In the genomic region with DNA sequence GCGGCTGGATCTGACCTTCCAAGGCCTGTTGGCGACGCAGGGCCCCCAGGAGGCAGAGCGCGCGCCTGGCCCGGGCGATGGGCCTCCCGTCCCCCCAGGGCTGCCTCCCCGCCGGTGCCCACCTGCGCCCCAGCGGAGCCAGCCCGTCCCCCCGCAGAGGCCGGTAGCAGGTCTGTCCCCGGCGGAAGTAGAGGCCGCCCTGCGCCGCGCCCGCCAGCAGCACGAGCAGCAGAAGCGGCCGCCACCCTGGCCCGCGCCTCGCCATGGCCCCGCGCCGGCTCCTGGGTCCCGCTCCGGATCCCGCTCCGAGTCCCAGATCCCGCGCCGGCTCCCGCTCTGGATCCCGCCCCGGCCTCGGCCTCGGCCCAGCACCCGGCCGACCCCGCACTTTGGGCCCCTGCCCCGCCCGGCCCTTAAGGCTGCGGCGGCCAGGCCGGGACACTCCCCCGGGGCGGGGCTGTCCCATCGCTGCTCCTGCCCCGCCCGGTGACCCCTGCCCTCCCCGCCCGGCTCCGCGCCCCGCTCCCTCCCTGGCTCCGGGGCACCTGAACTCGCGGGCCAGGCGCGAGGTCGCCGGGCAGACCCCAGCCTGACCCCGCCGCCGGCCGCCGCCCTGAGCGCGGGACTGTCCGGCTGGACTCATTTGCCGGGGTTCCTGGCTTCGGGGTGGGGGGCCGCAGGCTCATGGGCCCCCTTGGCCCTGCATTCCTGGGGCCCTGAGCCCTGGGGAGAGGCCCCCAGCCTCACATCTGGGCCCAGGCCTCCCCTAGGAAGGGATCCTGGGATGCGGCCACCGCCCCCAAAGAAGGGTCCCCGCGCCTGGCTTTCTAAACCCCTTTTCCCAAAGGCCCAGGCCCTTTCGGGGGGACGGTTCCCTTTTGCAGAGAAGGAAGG, we compare ENCODE assay signal across 8 cellular contexts. TPM values are rescaled to one million over a fixed set of nuclear protein-coding genes. Genes with fewer than 3 reads are reported as not detected.
A peak's percentile ranks its signal among the peaks of the same experiment; 100 is the strongest.
DNase-seq lines count a peak whose midpoint lies in the region; ATAC-seq and TF ChIP-seq lines count a peak whose summit lies in the region.

A gene (minus strand): TSS at position 391 of the 894 bp plus-strand sequence. CDS start 126 bp downstream, at position 265.

- peak; percentile 91 for DNase-seq in AG08396 (ENCODE audit: low spot score)
- peak; percentile 88 for DNase-seq in GM20000 (ENCODE audit: low spot score)
- DNase-seq in NT2/D1 (ENCODE audit: low read depth, low spot score) = peak; percentile 6
- DNase-seq in Right ventricle myocardium inferior (ENCODE audit: missing footprints) = peak; percentile 89
- peak; percentile 87 for DNase-seq in posterior vena cava (ENCODE audit: low spot score)
- no peak for DNase-seq in midbrain (lab: John Stamatoyannopoulos, UW)
- DNase-seq in putamen (ENCODE audit: low spot score) = no peak

- H3K36me3 Mint-ChIP-seq in activated naive CD8-positive, alpha-beta T cell = no peaks in the 10 kb centered on the region

- peaks cover 19% of the 10 kb centered on the region for H3K4me1 ChIP-seq in NT2/D1 (ENCODE audit: insufficient read depth, insufficient read length)

- H3K27me3 ChIP-seq in NT2/D1 (ENCODE audit: insufficient read depth, insufficient read length) = peaks cover 35% of the 10 kb centered on the region

- H3K27ac Mint-ChIP-seq in activated naive CD8-positive, alpha-beta T cell = peak within 1 kb of the TSS; percentile 66

- H3K9me3 Mint-ChIP-seq in activated naive CD8-positive, alpha-beta T cell (ENCODE audit: low read depth) = no peaks in the 10 kb centered on the region

- H3K4me3 Mint-ChIP-seq in activated naive CD8-positive, alpha-beta T cell = peak within 1 kb of the TSS; percentile 81

- peak within 1 kb of the TSS; percentile 84 for H3K9ac ChIP-seq in NT2/D1 (ENCODE audit: insufficient read length, low read depth)

- H3K36me3 ChIP-seq in NT2/D1 (ENCODE audit: insufficient read depth, insufficient read length, low read length) = peaks cover 16% of the 10 kb centered on the region

- ATAC-seq in Right ventricle myocardium inferior = peak; percentile 89

- H3K27me3 Mint-ChIP-seq in activated naive CD8-positive, alpha-beta T cell = no peaks in the 10 kb centered on the region

- H3K4me3 ChIP-seq in NT2/D1 (ENCODE audit: insufficient read length, low read depth) = peak within 1 kb of the TSS; percentile 69

- intact Hi-C loops in Right ventricle myocardium inferior (cut with DNase I) = no loop called here
- intact Hi-C loops in posterior vena cava (cut with DNase I) = no loop called here

- no peak for TF ChIP-seq CTCF in GM20000 (IDR thresholded peaks at IDR 0.05; ENCODE audit: extremely low read depth, missing control alignments)

- peaks cover 42% of the 10 kb centered on the region for H3K4me1 Mint-ChIP-seq in activated naive CD8-positive, alpha-beta T cell (ENCODE audit: low read depth)

- no peaks in the 10 kb centered on the region for H3K9me3 ChIP-seq in NT2/D1 (ENCODE audit: insufficient read depth, low read length)

RNA-seq across cellular contexts. Expression of the gene that starts here (rescaled TPM):
- total RNA-seq in Right ventricle myocardium inferior = 138 TPM
- total RNA-seq in posterior vena cava = 100 to 1,000 TPM; 107 to 164 TPM

Comparison
In these comparisons a context has a peak if more than half of its experiments do, and no peak if none do; other contexts are left out.
1. DNase-seq: peak in AG08396 (single experiment), GM20000 (single experiment), NT2/D1 (single experiment), Right ventricle myocardium inferior (single experiment) and posterior vena cava (single experiment); none in midbrain (single experiment) and putamen (single experiment).